1 cellular context compared by ENCODE assay signal in genomic region chr13:33286143-33286542, GRCh38.
TF ChIP-seq lines count a peak whose summit lies in the region.

No MANE protein-coding gene starts in this region.

TF ChIP-seq in GM23338, 12 proteins besides CTCF, POLR2A, EP300 and RAD21 (continued from another document):
- TF ChIP-seq ZNF462 (CRISPR knock-in tag; IDR thresholded peaks at IDR 0.05) (no peak), REST (IDR thresholded peaks at IDR 0.05; ENCODE audit: unreplicated experiment) (no peak)
